In genomic region chr2:207257291-207258190, GRCh38 we compare ENCODE assay signal across 11 cellular contexts.
DNase-seq lines count a peak whose midpoint lies in the region; ATAC-seq, FAIRE-seq and TF ChIP-seq lines count a peak whose summit lies in the region.
"Had no signal": no experiment of that assay in that cellular context is flagged by ENCODE, and none has a peak within 500 bp of the region (broad histone marks: within the 10 kb centered on the region; RNA-seq: fewer than 3 reads in every experiment).

No MANE protein-coding gene starts in this region.

- H3K9me3 ChIP-seq in left ventricle myocardium inferior (replicated peaks) (no peaks in the 10 kb centered on the region), muscle layer of duodenum (ENCODE audit: control insufficient read depth in 1 of 2, low read length in 2 of 2) (no peaks in the 10 kb centered on the region), aorta (ENCODE audit: control insufficient read depth, low read length) (no peaks in the 10 kb centered on the region)

- H3K4me3 Mint-ChIP-seq in brain = peak overlapping the region in 1 of 5 experiments; percentile 62
- H3K4me3 Mint-ChIP-seq: activated T-helper 1 cell treated with anti-CD3 and anti-CD28 coated beads, Interleukin-12 subunit alpha, Interleukin-12 subunit beta, Interleukin-2, Interleukin-4 antibody, amounts not matched to agents 30 ng/mL and 10 ng/mL and 1 ng/mL, durations not matched to agents 14 hours and 24 hours and 36 hours had no signal

- no peaks in the 10 kb centered on the region for H3K36me3 ChIP-seq in left ventricle myocardium inferior
- H3K36me3 ChIP-seq in muscle layer of duodenum (ENCODE audit: control insufficient read depth in 1 of 2, insufficient read depth in 2 of 2, low read length in 2 of 2) = no peaks in the 10 kb centered on the region
- no peaks in the 10 kb centered on the region for H3K36me3 ChIP-seq in aorta (ENCODE audit: control insufficient read depth in 1 of 2, insufficient read depth in 2 of 2, low read length in 1 of 2)

- TF ChIP-seq CTCF in left ventricle myocardium inferior (IDR thresholded peaks at IDR 0.05; ENCODE audit: borderline replicate concordance) = no peak
- no peak for TF ChIP-seq CTCF in brain (conservative IDR thresholded peaks at IDR 0.05)

- peaks cover 16% of the 10 kb centered on the region for H3K27me3 Mint-ChIP-seq in brain

- peaks cover 80% of the 10 kb centered on the region for H3K4me1 Mint-ChIP-seq in brain

- H3K4me1 ChIP-seq in left ventricle myocardium inferior (peaks cover 45% of the 10 kb centered on the region), muscle layer of duodenum (ENCODE audit: control insufficient read depth in 1 of 2, insufficient read depth in 2 of 2, low read length in 2 of 2) (peaks cover 18 to 27% of the 10 kb centered on the region in 2 donors), aorta (ENCODE audit: control insufficient read depth in 1 of 2, insufficient read depth in 2 of 2, low read length in 2 of 2) (peaks cover 0 to 2% of the 10 kb centered on the region in 2 donors)

- FAIRE-seq in RCC 7860 (lab: Jason Lieb, UNC) = no peak
- FAIRE-seq: colon had no signal

- WGBS in aorta, 2 donors = 77 to 78% methylated on average over 9 of the region's 9 CpGs

- peak overlapping the region; percentile 89 to 98 (median 96) for H3K27ac Mint-ChIP-seq in brain
- H3K27ac Mint-ChIP-seq: activated T-helper 1 cell treated with anti-CD3 and anti-CD28 coated beads, Interleukin-12 subunit alpha, Interleukin-12 subunit beta, Interleukin-2, Interleukin-4 antibody, amounts not matched to agents 30 ng/mL and 10 ng/mL and 1 ng/mL, durations not matched to agents 14 hours and 24 hours and 36 hours had no signal

- H3K4me3 ChIP-seq in left ventricle myocardium inferior (no peak overlapping the region), muscle layer of duodenum (ENCODE audit: low read depth in 1 of 2, low read length in 2 of 2) (no peak overlapping the region), aorta (ENCODE audit: low read length in 2 of 2) (no peak overlapping the region)

- DNase-seq in left ventricle myocardium inferior (no peak), left cardiac atrium (no peak), aorta (no peak), RCC 7860 (ENCODE audit: low spot score) (no peak), SHP77 treated with DMSO at 0.1 percent for 48 hours (lab: John Stamatoyannopoulos, UW) (no peak), iPS-NIHi11 (ENCODE audit: low spot score) (no peak)

- peak overlapping the region; percentile 77 for H3K27ac ChIP-seq in left ventricle myocardium inferior (replicated peaks)
- H3K27ac ChIP-seq in muscle layer of duodenum (ENCODE audit: low read length) = peak overlapping the region; percentile 62
- H3K27ac ChIP-seq in aorta (ENCODE audit: low read depth in 1 of 2, low read length in 2 of 2) = peak overlapping the region; percentile 36 to 83
- H3K27ac ChIP-seq: KMS-11 had no signal

- intact Hi-C loops in left ventricle myocardium inferior (cut with micrococcal nuclease) = no loop called here
- intact Hi-C loops in left cardiac atrium (cut with DNase I) = no loop called here
- intact Hi-C loops in aorta (cut with DNase I) = loop anchor here (2.0 to 10.0 kb wide), 4 partner anchors 77 to 213 kb away; partner anchors contain the start of gene KLF7 (in 1 of the 2)

- ATAC-seq in left cardiac atrium (no peak), aorta (ENCODE audit: low FRiP score) (no peak)

- no peaks in the 10 kb centered on the region for H3K36me3 Mint-ChIP-seq in brain

- H3K27me3 ChIP-seq in left ventricle myocardium inferior (ENCODE audit: low read depth) (no peaks in the 10 kb centered on the region), muscle layer of duodenum (ENCODE audit: low read depth, low read length) (no peaks in the 10 kb centered on the region), aorta (ENCODE audit: control insufficient read depth in 1 of 2, insufficient read depth in 2 of 2, low read length in 1 of 2) (no peaks in the 10 kb centered on the region)

- H3K9me3 Mint-ChIP-seq in brain = peaks cover 0 to 2% (median 0%) of the 10 kb centered on the region in 5 experiments
- H3K9me3 Mint-ChIP-seq: activated T-helper 1 cell treated with anti-CD3 and anti-CD28 coated beads, Interleukin-12 subunit alpha, Interleukin-12 subunit beta, Interleukin-2, Interleukin-4 antibody, amounts not matched to agents 30 ng/mL and 10 ng/mL and 1 ng/mL, durations not matched to agents 14 hours and 24 hours and 36 hours had no signal

Comparison
In these comparisons a context has a peak if more than half of its experiments do, and no peak if none do; other contexts are left out.
1. intact Hi-C loops: an anchor here in aorta (2.0 to 10.0 kb wide); none called in left ventricle myocardium inferior and left cardiac atrium.